Comparison of ENCODE assay signal across 7 cellular contexts in genomic region chr2:14903709-14904374, GRCh38.
A peak's percentile ranks its signal among the peaks of the same experiment; 100 is the strongest.
DNase-seq lines count a peak whose midpoint lies in the region; ATAC-seq and TF ChIP-seq lines count a peak whose summit lies in the region.

No MANE protein-coding gene starts in this region.

- H3K4me3 ChIP-seq in OCI-LY3 (ENCODE audit: low read length) (peak overlapping the region; percentile 47), left lung (no peak overlapping the region), upper lobe of right lung (no peak overlapping the region)

- peak; percentile 99 for TF ChIP-seq CTCF in OCI-LY3 (IDR thresholded peaks at IDR 0.05; ENCODE audit: low read depth, low read length)
- peak; percentile 33 to 40 for TF ChIP-seq CTCF in left lung (IDR thresholded peaks at IDR 0.05)
- TF ChIP-seq CTCF in upper lobe of right lung (IDR thresholded peaks at IDR 0.05), result peak; percentile 55

- H3K27ac ChIP-seq in OCI-LY3 (ENCODE audit: low read length), result no peak overlapping the region
- no peak overlapping the region for H3K27ac ChIP-seq in left lung
- H3K27ac ChIP-seq in upper lobe of right lung, result no peak overlapping the region

- H3K79me2 ChIP-seq in OCI-LY3 (ENCODE audit: low read length), result no peaks in the 10 kb centered on the region

- no peaks in the 10 kb centered on the region for H4K20me1 ChIP-seq in OCI-LY3 (ENCODE audit: insufficient read depth, low read length)

- peak overlapping the region; percentile 65 for H3K4me2 ChIP-seq in OCI-LY3 (ENCODE audit: low read length)

- H2AFZ ChIP-seq in OCI-LY3 (ENCODE audit: low read depth, low read length), result peak overlapping the region; percentile 61

- intact Hi-C loops in left lung (cut with DNase I), result no loop called here
- intact Hi-C loops in upper lobe of right lung (cut with DNase I), result no loop called here

- ATAC-seq in GM19351 (IDR thresholded peaks at IDR 0.05; ENCODE audit: unreplicated experiment) (peak; percentile 99), HG03159 (IDR thresholded peaks at IDR 0.05; ENCODE audit: unreplicated experiment) (peak; percentile 99), left lung (peak; percentile 68), upper lobe of right lung (peak; percentile 83)

- H3K9me3 ChIP-seq in OCI-LY3 (ENCODE audit: insufficient read depth, low read length) (no peaks in the 10 kb centered on the region), left lung (no peaks in the 10 kb centered on the region), upper lobe of right lung (no peaks in the 10 kb centered on the region)

- peak; percentile 11 for DNase-seq in G401 (ENCODE audit: low spot score)
- peak; percentile 5 for DNase-seq in activated effector memory CD4-positive, alpha-beta T cell treated with Interleukin-2 at 50 U/mL for 16 hours
- DNase-seq in left lung, result peak in 1 of 2 donors; percentile 79
- peak; percentile 63 for DNase-seq in upper lobe of right lung

- peak overlapping the region; percentile 41; the same call in 1 of the 2 replicates for H3K9ac ChIP-seq in OCI-LY3 (ENCODE audit: low read length)

- in situ Hi-C loops in G401 (cut with HindIII; ENCODE audit: low sequenced_read_pairs), result no loop called here

- H3K4me1 ChIP-seq in OCI-LY3 (ENCODE audit: low read length) (peaks cover 12% of the 10 kb centered on the region), left lung (no peaks in the 10 kb centered on the region), upper lobe of right lung (no peaks in the 10 kb centered on the region)

- H3K36me3 ChIP-seq in OCI-LY3 (replicated peaks; ENCODE audit: low read depth, low read length), result no peaks in the 10 kb centered on the region
- H3K36me3 ChIP-seq in left lung, result no peaks in the 10 kb centered on the region
- H3K36me3 ChIP-seq in upper lobe of right lung, result no peaks in the 10 kb centered on the region

- H3K27me3 ChIP-seq in OCI-LY3 (ENCODE audit: low read depth, low read length) (no peaks in the 10 kb centered on the region), left lung (no peaks in the 10 kb centered on the region), upper lobe of right lung (no peaks in the 10 kb centered on the region)

Comparison
In these comparisons a context has a peak if more than half of its experiments do, and no peak if none do; other contexts are left out.
1. CTCF ChIP-seq: peak in every context shown above with its lines; median percentile 99 in OCI-LY3; 55 in upper lobe of right lung; 36 in left lung.